Comparison of ENCODE assay signal across 12 cellular contexts in genomic region chr1:45306319-45306718, GRCh38. TPM values are rescaled to one million over a fixed set of nuclear protein-coding genes. Genes with fewer than 3 reads are reported as not detected.
DNase-seq lines count a peak whose midpoint lies in the region; ATAC-seq, FAIRE-seq and TF ChIP-seq lines count a peak whose summit lies in the region.
"Had no signal": no experiment of that assay in that cellular context is flagged by ENCODE, and none has a peak within 500 bp of the region (broad histone marks: within the 10 kb centered on the region; RNA-seq: fewer than 3 reads in every experiment).

No MANE protein-coding gene starts in this region.

- no peak for FAIRE-seq in small intestine (lab: Jason Lieb, UNC)

- no peak for TF ChIP-seq CTCF in WERI-Rb-1 (IDR thresholded peaks at IDR 0.05; ENCODE audit: low read depth, low read length)

- H3K4me1 Mint-ChIP-seq in T-helper 2 cell treated with Interferon-gamma antibody and Interleukin-4, amounts not matched to agents 5 μg/mL and 100 μg/mL, for 36 hours (ENCODE audit: low read depth): peaks cover 31% of the 10 kb centered on the region

- H3K27ac Mint-ChIP-seq in T-helper 2 cell treated with Interferon-gamma antibody and Interleukin-4, amounts not matched to agents 5 μg/mL and 100 μg/mL, for 36 hours: peak overlapping the region; percentile 73
- H3K27ac Mint-ChIP-seq: CD8-positive, alpha-beta T cell; progenitor cell of endocrine pancreas had no signal

- H3K36me3 Mint-ChIP-seq in T-helper 2 cell treated with Interferon-gamma antibody and Interleukin-4, amounts not matched to agents 5 μg/mL and 100 μg/mL, for 36 hours (ENCODE audit: low read depth): no peaks in the 10 kb centered on the region
- H3K36me3 Mint-ChIP-seq: CD8-positive, alpha-beta T cell had no signal

- peaks cover 0 to 5% of the 10 kb centered on the region in 2 donors for H3K4me1 ChIP-seq in small intestine (ENCODE audit: control insufficient read depth in 2 of 2, insufficient read depth in 1 of 2, low read depth in 1 of 2, low read length in 1 of 2)

- peak; percentile 16 for DNase-seq in stimulated activated naive CD4-positive, alpha-beta T cell treated with Interleukin-2 at 50 U/mL for 16 hours (lab: John Stamatoyannopoulos, UW)
- no peak for DNase-seq in stimulated activated naive CD4-positive, alpha-beta T cell (lab: John Stamatoyannopoulos, UW)
- DNase-seq in T-helper 2 cell treated with Interferon-gamma antibody and Interleukin-4, amounts not matched to agents 5 μg/mL and 100 μg/mL, for 36 hours (ENCODE audit: low spot score): peak; percentile 51
- DNase-seq in germinal center (ENCODE audit: low spot score): peak; percentile 46
- no peak for DNase-seq in small intestine
- no peak for DNase-seq in NCI-H2081 (lab: John Stamatoyannopoulos, UW)
- DNase-seq in WERI-Rb-1: no peak
- DNase-seq: CD8-positive, alpha-beta T cell; glutamatergic neuron had no signal

- no peaks in the 10 kb centered on the region for H3K9me3 Mint-ChIP-seq in T-helper 2 cell treated with Interferon-gamma antibody and Interleukin-4, amounts not matched to agents 5 μg/mL and 100 μg/mL, for 36 hours
- H3K9me3 Mint-ChIP-seq: CD8-positive, alpha-beta T cell had no signal

- WGBS in small intestine, 3 donors: 55 to 78% (median 61%) methylated on average over 8 of the region's 8 CpGs

- H3K27me3 ChIP-seq in small intestine (ENCODE audit: control insufficient read depth in 2 of 2, insufficient read depth in 2 of 2, low read length in 2 of 2) (no peaks in the 10 kb centered on the region), WERI-Rb-1 (ENCODE audit: insufficient read depth, low read depth, severe bottlenecking) (no peaks in the 10 kb centered on the region)
- H3K27me3 ChIP-seq: adrenal gland had no signal

- H3K4me3 Mint-ChIP-seq in T-helper 2 cell treated with Interferon-gamma antibody and Interleukin-4, amounts not matched to agents 5 μg/mL and 100 μg/mL, for 36 hours: peak overlapping the region; percentile 46

- no peak for ATAC-seq in HG03025 (IDR thresholded peaks at IDR 0.05; ENCODE audit: low FRiP score, unreplicated experiment)
- ATAC-seq: CD8-positive, alpha-beta T cell had no signal

- no peaks in the 10 kb centered on the region for H3K9me3 ChIP-seq in small intestine (ENCODE audit: control insufficient read depth, low read depth)
- no peaks in the 10 kb centered on the region for H3K9me3 ChIP-seq in WERI-Rb-1 (ENCODE audit: severe bottlenecking)
- H3K9me3 ChIP-seq: adrenal gland had no signal

- no peaks in the 10 kb centered on the region for H3K27me3 Mint-ChIP-seq in T-helper 2 cell treated with Interferon-gamma antibody and Interleukin-4, amounts not matched to agents 5 μg/mL and 100 μg/mL, for 36 hours (ENCODE audit: low read depth)

- no peak overlapping the region for H3K4me3 ChIP-seq in small intestine (ENCODE audit: low read depth in 1 of 2, low read length in 2 of 2)
- H3K4me3 ChIP-seq in WERI-Rb-1 (ENCODE audit: low read depth, low read length): no peak overlapping the region
- H3K4me3 ChIP-seq: adrenal gland had no signal

- H3K36me3 ChIP-seq in small intestine (ENCODE audit: control insufficient read depth in 2 of 2, insufficient read depth in 2 of 2, low read length in 2 of 2) (no peaks in the 10 kb centered on the region), WERI-Rb-1 (no peaks in the 10 kb centered on the region)
- H3K36me3 ChIP-seq: adrenal gland had no signal

- H3K27ac ChIP-seq in small intestine (ENCODE audit: low read depth in 1 of 2, low read length in 1 of 2) (no peak overlapping the region), WERI-Rb-1 (no peak overlapping the region)
- H3K27ac ChIP-seq: adrenal gland had no signal

RNA-seq across cellular contexts. Expression of gene HPDL, which starts 20.4 kb away (rescaled TPM):
- polyA plus RNA-seq in small intestine: 10 to 100 TPM in 1 of 3 donors, 1 to 10 TPM in 2; 1.1 to 10.7 (median 1.1) TPM

RNA-seq across cellular contexts. Expression of gene TOE1, which starts 33.7 kb away (rescaled TPM):
- polyA plus RNA-seq in small intestine: 10 to 100 TPM in 2 of 3 donors, 1 to 10 TPM in 1; 9.6 to 18.4 (median 13.6) TPM

RNA-seq across cellular contexts. Expression of gene MUTYH, which starts 33.9 kb away (rescaled TPM):
- 10 to 100 TPM; 17.1 to 37.6 (median 34.0) TPM for polyA plus RNA-seq in small intestine

Comparison
In these comparisons a context has a peak if more than half of its experiments do, and no peak if none do; other contexts are left out.
1. DNase-seq: peak in stimulated activated naive CD4-positive, alpha-beta T cell treated with Interleukin-2 at 50 U/mL for 16 hours (single experiment), T-helper 2 cell treated with Interferon-gamma antibody and Interleukin-4, amounts not matched to agents 5 μg/mL and 100 μg/mL, for 36 hours (single experiment) and germinal center (single experiment); none in stimulated activated naive CD4-positive, alpha-beta T cell (0 of 6), small intestine (single experiment), NCI-H2081 (0 of 2) and WERI-Rb-1 (single experiment).